In genomic region chr18:79509536-79509930, GRCh38 we compare ENCODE assay signal across 18 cellular contexts.
A peak's percentile ranks its signal among the peaks of the same experiment; 100 is the strongest.
DNase-seq lines count a peak whose midpoint lies in the region; ATAC-seq, FAIRE-seq and TF ChIP-seq lines count a peak whose summit lies in the region.
"Had no signal": no experiment of that assay in that cellular context is flagged by ENCODE, and none has a peak within 500 bp of the region (broad histone marks: within the 10 kb centered on the region; RNA-seq: fewer than 3 reads in every experiment).

No MANE protein-coding gene starts in this region.

- H3K9me3 ChIP-seq in GM12878 (replicated peaks; ENCODE audit: control insufficient read depth, insufficient read depth, low read length) (no peaks in the 10 kb centered on the region), neuronal stem cell (replicated peaks in 1 of 2; ENCODE audit: control insufficient read depth in 2 of 2, insufficient read depth in 1 of 2, low read depth in 1 of 2, low read length in 2 of 2) (peaks cover 0 to 3% of the 10 kb centered on the region in 2 donors), uterus (no peaks in the 10 kb centered on the region)
- H3K9me3 ChIP-seq: MG63 had no signal

- H3K27ac ChIP-seq in GM12878 (ENCODE audit: control insufficient read depth, insufficient read depth) = no peak overlapping the region
- no peak overlapping the region for H3K27ac ChIP-seq in neuronal stem cell (replicated peaks; ENCODE audit: low read length)
- H3K27ac ChIP-seq in uterus = no peak overlapping the region

- H3K9ac ChIP-seq in GM12878 (ENCODE audit: control insufficient read depth, insufficient read depth, low read length) = no peak overlapping the region
- H3K9ac ChIP-seq in neuronal stem cell (ENCODE audit: low read depth, low read length, poor library complexity) = no peak overlapping the region

- H3K14ac ChIP-seq in neuronal stem cell (ENCODE audit: low read length) = no peak overlapping the region

- no peak overlapping the region for H3K4ac ChIP-seq in neuronal stem cell (ENCODE audit: low read length)

- H2BK120ac ChIP-seq in neuronal stem cell (ENCODE audit: low read depth, low read length) = no peak overlapping the region

- TF ChIP-seq EP300 in GM12878 (IDR thresholded peaks at IDR 0.05; ENCODE audit: borderline replicate concordance in 1 of 2, control insufficient read depth in 1 of 2, low read depth in 2 of 2, low read length in 2 of 2) = no peak

- TF ChIP-seq CTCF in GM12878 (IDR thresholded peaks at IDR 0.05 in 2 of 3, conservative IDR thresholded peaks at IDR 0.05 in 1 of 3; ENCODE audit: control insufficient read depth in 2 of 3, extremely low read depth in 1 of 3, insufficient read depth in 1 of 3, low read depth in 3 of 3, low read length in 3 of 3) (no peak), uterus (IDR thresholded peaks at IDR 0.05) (no peak), D721Med (IDR thresholded peaks at IDR 0.05; ENCODE audit: insufficient read depth, missing control alignments) (no peak)

- H3K23ac ChIP-seq in neuronal stem cell (ENCODE audit: low read depth, low read length, poor library complexity) = no peak overlapping the region

- ATAC-seq in activated naive CD4-positive, alpha-beta T cell treated with anti-CD3 and anti-CD28 coated beads, Interleukin-2, amount 50 U/mL, for 72 hours = no peak
- ATAC-seq in GM12878 (no peak), esophagus mucosa (no peak)
- ATAC-seq: HepG2, right cardiac atrium, T-cell had no signal

- H2BK15ac ChIP-seq in neuronal stem cell (ENCODE audit: low read length) = no peak overlapping the region

- H3K18ac ChIP-seq in neuronal stem cell (ENCODE audit: low read length) = no peak overlapping the region

- H2AFZ ChIP-seq in GM12878 (ENCODE audit: control insufficient read depth, low read depth, low read length) (no peak overlapping the region; the same call in 1 of the 2 replicates), neuronal stem cell (ENCODE audit: low read length) (no peak overlapping the region)

- TF ChIP-seq POLR2A in GM12878 (IDR thresholded peaks at IDR 0.05; ENCODE audit: low read depth, low read length) (no peak), uterus (IDR thresholded peaks at IDR 0.05) (no peak)

- peaks cover 4% of the 10 kb centered on the region for H3K79me1 ChIP-seq in neuronal stem cell (ENCODE audit: low read depth, low read length)

- H3K9me3 Mint-ChIP-seq in activated naive CD4-positive, alpha-beta T cell treated with anti-CD3 and anti-CD28 coated beads, Interleukin-2, amount 50 U/mL, for 72 hours = no peaks in the 10 kb centered on the region
- H3K9me3 Mint-ChIP-seq: immature natural killer cell, T-cell had no signal

- no peak for TF ChIP-seq RAD21 in GM12878 (IDR thresholded peaks at IDR 0.05; ENCODE audit: insufficient read depth, low read depth, low read length)

- peaks cover 7 to 40% of the 10 kb centered on the region in 2 donors for H3K36me3 Mint-ChIP-seq in activated naive CD4-positive, alpha-beta T cell treated with anti-CD3 and anti-CD28 coated beads, Interleukin-2, amount 50 U/mL, for 72 hours

- H2AK5ac ChIP-seq in neuronal stem cell (ENCODE audit: low read depth, low read length) = peak overlapping the region; percentile 16

- peaks cover 33% of the 10 kb centered on the region for H3K4me1 ChIP-seq in GM12878 (ENCODE audit: control insufficient read depth, insufficient read depth, low read length)
- peaks cover 3 to 17% of the 10 kb centered on the region in 2 donors for H3K4me1 ChIP-seq in neuronal stem cell (ENCODE audit: control insufficient read depth in 2 of 2, insufficient read depth in 1 of 2, low read depth in 1 of 2, low read length in 2 of 2)
- H3K4me1 ChIP-seq in uterus = peaks cover 7 to 9% of the 10 kb centered on the region in 2 donors

- intact Hi-C loops in GM12878 (cut with micrococcal nuclease; ENCODE audit: unreplicated experiment) (loop anchor here (5.0 kb wide), 1 partner anchor 42 kb away; no protein-coding TSS in a partner anchor), uterus (cut with DNase I; ENCODE audit: low total_unique reads) (no loop called here)

- FAIRE-seq in GM12878 (lab: Jason Lieb, UNC) = no peak
- no peak for FAIRE-seq in D721Med (lab: Jason Lieb, UNC)
- FAIRE-seq: HepG2 had no signal

- SMC1A ChIA-PET in GM12878 (lab: Charles Lee; ENCODE audit: uncharacterized antibody, unreplicated experiment) = interaction anchor here (0.9 to 1.6 kb wide), 2 partner anchors 14 to 130 kb away, joined by 3 to 6 read pairs; no protein-coding TSS in a partner anchor

- H3K27ac Mint-ChIP-seq in activated naive CD4-positive, alpha-beta T cell treated with anti-CD3 and anti-CD28 coated beads, Interleukin-2, amount 50 U/mL, for 72 hours = peak overlapping the region; percentile 23 to 78

- in situ Hi-C loops in GM12878 (cut with MboI) = no loop called here

- H3K79me2 ChIP-seq in GM12878 (ENCODE audit: control insufficient read depth, insufficient read depth, low read length) = no peaks in the 10 kb centered on the region

- WGBS in GM12878 (ENCODE audit: insufficient coverage, insufficient replicate concordance, low lambda C conversion rate, missing lambda C conversion rate) = 97% methylated on average over 8 of the region's 8 CpGs
- WGBS in neuronal stem cell (ENCODE audit: extremely low coverage in 2 of 2, insufficient read length in 2 of 2, insufficient replicate concordance in 1 of 2), 2 donors = no CpG with 5 or more reads among the region's 8 CpGs

- H2BK12ac ChIP-seq in neuronal stem cell (ENCODE audit: low read length) = no peak overlapping the region

- CTCF ChIA-PET in GM12878 (lab: Yijun Ruan, JAX) = interaction anchor here (1.1 to 2.8 kb wide), 3 partner anchors 14 to 106 kb away, joined by 3 to 14 read pairs (median 4); no protein-coding TSS in a partner anchor

- H3K4me3 ChIP-seq in GM12878 (no peak overlapping the region), neuronal stem cell (ENCODE audit: low read length in 2 of 2) (no peak overlapping the region), uterus (no peak overlapping the region)
- H3K4me3 ChIP-seq: lung, MG63 had no signal

- POLR2A ChIA-PET in GM12878 (lab: Charles Lee) = no interaction called here

- no peaks in the 10 kb centered on the region for H3K27me3 ChIP-seq in GM12878 (replicated peaks in 1 of 2; ENCODE audit: control insufficient read depth in 2 of 2, insufficient read depth in 2 of 2, low read length in 1 of 2)
- peaks cover 0 to 15% (median 0%) of the 10 kb centered on the region in 3 experiments for H3K27me3 ChIP-seq in neuronal stem cell (ENCODE audit: control insufficient read depth in 3 of 3, insufficient read depth in 3 of 3, low read depth in 1 of 3, low read length in 3 of 3)
- no peaks in the 10 kb centered on the region for H3K27me3 ChIP-seq in uterus
- H3K27me3 ChIP-seq: MG63 had no signal

- H4K20me1 ChIP-seq in GM12878 (ENCODE audit: control insufficient read depth, insufficient read depth) = no peaks in the 10 kb centered on the region

- H4K91ac ChIP-seq in neuronal stem cell (ENCODE audit: low read depth, low read length, poor library complexity) = no peak overlapping the region

- RAD21 ChIA-PET in GM12878 (lab: Charles Lee; ENCODE audit: unreplicated experiment) = interaction anchor here (1.0 to 4.1 kb wide), 2 partner anchors 14 to 74 kb away, joined by 3 to 19 read pairs; no protein-coding TSS in a partner anchor

- H2BK5ac ChIP-seq in neuronal stem cell (ENCODE audit: low read length) = no peak overlapping the region

- H3K4me2 ChIP-seq in GM12878 (ENCODE audit: control insufficient read depth, insufficient read depth) (peak overlapping the region; percentile 48; the same call in 1 of the 2 replicates), neuronal stem cell (ENCODE audit: insufficient read depth, low read length, poor library complexity, severe bottlenecking) (no peak overlapping the region)

- BruUV-seq in GM12878 (replicated peaks; lab: Mats Ljungman, UMichigan) = no TSS peak

- H4K8ac ChIP-seq in neuronal stem cell (ENCODE audit: low read depth, low read length) = no peak overlapping the region

- peak in 1 of 2 donors; percentile 28 for DNase-seq in activated naive CD4-positive, alpha-beta T cell treated with anti-CD3 and anti-CD28 coated beads, Interleukin-2, amount 50 U/mL, for 72 hours (ENCODE audit: low spot score in 2 of 2)
- no peak for DNase-seq in activated naive CD4-positive, alpha-beta T cell treated with anti-CD3 and anti-CD28 coated beads, Interleukin-2, amount 50 U/mL, for 16 hours
- DNase-seq in GM12878 (ENCODE audit: low read depth, low spot score) = no peak
- DNase-seq in neuronal stem cell (ENCODE audit: low spot score) = no peak
- DNase-seq in uterus = peak; percentile 8 to 9
- no peak for DNase-seq in NCI-H2081 treated with DMSO at 0.1 percent for 48 hours (lab: John Stamatoyannopoulos, UW)
- no peak for DNase-seq in D721Med (ENCODE audit: insufficient read length, low spot score)
- DNase-seq: EL, immature natural killer cell, MG63, NCI-H1694 treated with DMSO at 0.1 percent for 48 hours, NCI-H446, SHP77 had no signal

- no peaks in the 10 kb centered on the region; a peak in 1 of 4 replicates for H3K36me3 ChIP-seq in GM12878 (ENCODE audit: control insufficient read depth in 2 of 2, insufficient read depth in 2 of 2, low read length in 1 of 2)
- no peaks in the 10 kb centered on the region for H3K36me3 ChIP-seq in neuronal stem cell (replicated peaks in 1 of 2; ENCODE audit: control insufficient read depth in 2 of 2, insufficient read depth in 2 of 2, low read length in 2 of 2)
- H3K36me3 ChIP-seq in uterus = no peaks in the 10 kb centered on the region
- H3K36me3 ChIP-seq: MG63 had no signal

TF ChIP-seq in GM12878, 131 proteins besides CTCF, POLR2A, EP300 and RAD21 (continues in another document):
- TF ChIP-seq CEBPB (IDR thresholded peaks at IDR 0.05; ENCODE audit: borderline replicate concordance in 1 of 2, low read depth in 2 of 2, low read length in 2 of 2) (no peak), IRF4 (IDR thresholded peaks at IDR 0.05; ENCODE audit: low read depth, low read length) (no peak), IKZF1 (conservative IDR thresholded peaks at IDR 0.05) (no peak), WRNIP1 (IDR thresholded peaks at IDR 0.05; ENCODE audit: borderline replicate concordance, low read depth, low read length) (no peak), RBBP5 (conservative IDR thresholded peaks at IDR 0.05) (no peak), EZH2 (IDR thresholded peaks at IDR 0.05; ENCODE audit: borderline replicate concordance, control insufficient read depth, low read depth, low read length) (no peak), FOS (IDR thresholded peaks at IDR 0.05; ENCODE audit: borderline replicate concordance, extremely low read depth, insufficient read length) (no peak), TCF12 (IDR thresholded peaks at IDR 0.05; ENCODE audit: low read depth, low read length) (no peak), RAD51 (IDR thresholded peaks at IDR 0.05) (no peak)

Comparison
In these comparisons a context has a peak if more than half of its experiments do, and no peak if none do; other contexts are left out.
1. DNase-seq: peak in uterus (2 of 2); none in activated naive CD4-positive, alpha-beta T cell treated with anti-CD3 and anti-CD28 coated beads, Interleukin-2, amount 50 U/mL, for 16 hours (single experiment), GM12878 (single experiment), neuronal stem cell (single experiment), NCI-H2081 treated with DMSO at 0.1 percent for 48 hours (single experiment) and D721Med (single experiment).